In genomic region chr4:84856468-84856867, GRCh38 we compare ENCODE assay signal across 20 cellular contexts.
DNase-seq lines count a peak whose midpoint lies in the region; ATAC-seq and TF ChIP-seq lines count a peak whose summit lies in the region.
"Had no signal": no experiment of that assay in that cellular context is flagged by ENCODE, and none has a peak within 500 bp of the region (broad histone marks: within the 10 kb centered on the region; RNA-seq: fewer than 3 reads in every experiment).

No MANE protein-coding gene starts in this region.

- H3K4me3 ChIP-seq in GM23338, result no peak overlapping the region
- H3K4me3 ChIP-seq: esophagus squamous epithelium, SJSA1, skin epidermis had no signal

- H2AFZ ChIP-seq in GM23338, result no peak overlapping the region

- no peak for TF ChIP-seq CTCF in GM23338 (conservative IDR thresholded peaks at IDR 0.05; ENCODE audit: low read depth in 2 of 2)

- in situ Hi-C loops in SK-MEL-5 (cut with HindIII; ENCODE audit: low pct_unique_long_range_greater_than_20kb, low sequenced_read_pairs), result no loop called here

- no peak overlapping the region for H3K4me2 ChIP-seq in GM23338

- peaks cover 6% of the 10 kb centered on the region; the same call in 1 of the 2 replicates for H3K4me1 ChIP-seq in GM23338 (ENCODE audit: insufficient read depth)

- DNase-seq in GM23338 (ENCODE audit: low spot score) (peak; percentile 25), SK-MEL-5 (ENCODE audit: low read depth, low spot score) (peak; percentile 6), globus pallidus (ENCODE audit: low spot score) (peak; percentile 40), pons (ENCODE audit: low spot score) (peak; percentile 55), Right ventricle myocardium inferior (ENCODE audit: missing footprints) (no peak)
- DNase-seq in T-helper 2 cell treated with Interferon-gamma antibody and Interleukin-4, amounts not matched to agents 5 μg/mL and 100 μg/mL, for 36 hours (ENCODE audit: low spot score), result no peak
- DNase-seq: activated CD8-positive, alpha-beta memory T cell treated with anti-CD3 and anti-CD28 coated beads for 24 hours; activated gamma-delta T cell treated with Interleukin-2 at 50 U/mL for 16 hours; activated naive CD8-positive, alpha-beta T cell treated with anti-CD3 and anti-CD28 coated beads, Interleukin-2, amount 50 U/mL, for 24 hours; activated T-cell treated with anti-CD3 and anti-CD28 coated beads, Interleukin-2, amount 50 U/mL, for 24 hours; effector memory CD8-positive, alpha-beta T cell; esophagus squamous epithelium; GF-D8; Kasumi-1; MV-4-11; stimulated activated CD4-positive, alpha-beta T cell treated with anti-CD3 and anti-CD28 coated beads, Interleukin-2, amount 100 ng/mL, for 24 hours had no signal

- H3K9me3 Mint-ChIP-seq in GM23338, result no peaks in the 10 kb centered on the region
- no peaks in the 10 kb centered on the region for H3K9me3 Mint-ChIP-seq in T-helper 2 cell treated with Interferon-gamma antibody and Interleukin-4, amounts not matched to agents 5 μg/mL and 100 μg/mL, for 36 hours
- H3K9me3 Mint-ChIP-seq: activated naive CD8-positive, alpha-beta T cell treated with anti-CD3 and anti-CD28 coated beads, Interleukin-2, amount 50 U/mL, for 24 hours; activated T-cell treated with anti-CD3 and anti-CD28 coated beads, Interleukin-2, amount 50 U/mL, for 24 hours had no signal

- peaks cover 13% of the 10 kb centered on the region for H3K79me2 ChIP-seq in GM23338 (replicated peaks; ENCODE audit: insufficient read depth)

- no peak overlapping the region for H3K4me3 Mint-ChIP-seq in GM23338
- no peak overlapping the region for H3K4me3 Mint-ChIP-seq in T-helper 2 cell treated with Interferon-gamma antibody and Interleukin-4, amounts not matched to agents 5 μg/mL and 100 μg/mL, for 36 hours
- H3K4me3 Mint-ChIP-seq: activated naive CD8-positive, alpha-beta T cell treated with anti-CD3 and anti-CD28 coated beads, Interleukin-2, amount 50 U/mL, for 24 hours; activated T-cell treated with anti-CD3 and anti-CD28 coated beads, Interleukin-2, amount 50 U/mL, for 24 hours; effector memory CD8-positive, alpha-beta T cell had no signal

- no peaks in the 10 kb centered on the region for H3K36me3 ChIP-seq in GM23338 (ENCODE audit: insufficient read depth)

- intact Hi-C loops in Right ventricle myocardium inferior (cut with DNase I), result no loop called here

- H3K27ac ChIP-seq in GM23338 (ENCODE audit: low read depth), result no peak overlapping the region
- H3K27ac ChIP-seq: esophagus squamous epithelium, SJSA1, skin epidermis had no signal

- peaks cover 12% of the 10 kb centered on the region for H3K36me3 Mint-ChIP-seq in GM23338 (ENCODE audit: low read depth)
- H3K36me3 Mint-ChIP-seq in T-helper 2 cell treated with Interferon-gamma antibody and Interleukin-4, amounts not matched to agents 5 μg/mL and 100 μg/mL, for 36 hours (ENCODE audit: low read depth), result no peaks in the 10 kb centered on the region

- no peaks in the 10 kb centered on the region for H3K9me2 ChIP-seq in GM23338 (ENCODE audit: insufficient read depth)

- H4K20me1 ChIP-seq in GM23338 (replicated peaks; ENCODE audit: insufficient read depth), result 0 out of 2 replicates have a peak, but pooled peaks cover 8% of the 10 kb centered on the region

- H3K27me3 Mint-ChIP-seq in GM23338 (ENCODE audit: insufficient read depth, low read depth, poor library complexity), result peaks cover 4% of the 10 kb centered on the region
- H3K27me3 Mint-ChIP-seq in T-helper 2 cell treated with Interferon-gamma antibody and Interleukin-4, amounts not matched to agents 5 μg/mL and 100 μg/mL, for 36 hours (ENCODE audit: low read depth), result no peaks in the 10 kb centered on the region
- H3K27me3 Mint-ChIP-seq: activated naive CD8-positive, alpha-beta T cell treated with anti-CD3 and anti-CD28 coated beads, Interleukin-2, amount 50 U/mL, for 24 hours; activated T-cell treated with anti-CD3 and anti-CD28 coated beads, Interleukin-2, amount 50 U/mL, for 24 hours; effector memory CD8-positive, alpha-beta T cell had no signal

- H3F3A ChIP-seq in GM23338 (replicated peaks; ENCODE audit: low read depth), result no peaks in the 10 kb centered on the region

- peaks cover 23% of the 10 kb centered on the region for H3K4me1 Mint-ChIP-seq in GM23338
- H3K4me1 Mint-ChIP-seq in T-helper 2 cell treated with Interferon-gamma antibody and Interleukin-4, amounts not matched to agents 5 μg/mL and 100 μg/mL, for 36 hours (ENCODE audit: low read depth), result no peaks in the 10 kb centered on the region
- H3K4me1 Mint-ChIP-seq: activated naive CD8-positive, alpha-beta T cell treated with anti-CD3 and anti-CD28 coated beads, Interleukin-2, amount 50 U/mL, for 24 hours had no signal

- no peak overlapping the region for H3K27ac Mint-ChIP-seq in GM23338
- H3K27ac Mint-ChIP-seq in T-helper 2 cell treated with Interferon-gamma antibody and Interleukin-4, amounts not matched to agents 5 μg/mL and 100 μg/mL, for 36 hours, result no peak overlapping the region
- H3K27ac Mint-ChIP-seq: activated naive CD8-positive, alpha-beta T cell treated with anti-CD3 and anti-CD28 coated beads, Interleukin-2, amount 50 U/mL, for 24 hours; activated T-cell treated with anti-CD3 and anti-CD28 coated beads, Interleukin-2, amount 50 U/mL, for 24 hours; effector memory CD8-positive, alpha-beta T cell had no signal

- ATAC-seq in GM23338, result peak; percentile 77
- no peak for ATAC-seq in HG03521 (IDR thresholded peaks at IDR 0.05; ENCODE audit: unreplicated experiment)
- ATAC-seq in Right ventricle myocardium inferior, result no peak
- no peak for ATAC-seq in HG02610 (IDR thresholded peaks at IDR 0.05; ENCODE audit: unreplicated experiment)
- ATAC-seq: activated naive CD8-positive, alpha-beta T cell treated with anti-CD3 and anti-CD28 coated beads, Interleukin-2, amount 50 U/mL, for 24 hours; effector memory CD8-positive, alpha-beta T cell had no signal

- H3K27me3 ChIP-seq in GM23338 (ENCODE audit: insufficient read depth), result no peaks in the 10 kb centered on the region
- H3K27me3 ChIP-seq: esophagus squamous epithelium, SJSA1 had no signal

TF ChIP-seq in GM23338, 12 proteins besides CTCF, POLR2A, EP300 and RAD21 (continues in another document):
- no peak for TF ChIP-seq ZNF331 (CRISPR knock-in tag; IDR thresholded peaks at IDR 0.05; ENCODE audit: low read depth)
- TF ChIP-seq EZH2phosphoT487 (IDR thresholded peaks at IDR 0.05; ENCODE audit: unreplicated experiment), result no peak
- TF ChIP-seq STAT1 (IDR thresholded peaks at IDR 0.05; ENCODE audit: unreplicated experiment), result no peak
- no peak for TF ChIP-seq JUNB (IDR thresholded peaks at IDR 0.05; ENCODE audit: unreplicated experiment)
- no peak for TF ChIP-seq EZH2 (IDR thresholded peaks at IDR 0.05; ENCODE audit: low read depth, unreplicated experiment)
- no peak for TF ChIP-seq CREB1 (CRISPR knock-in tag; IDR thresholded peaks at IDR 0.05; ENCODE audit: low read depth)

Comparison
In these comparisons a context has a peak if more than half of its experiments do, and no peak if none do; other contexts are left out.
1. DNase-seq: peak in GM23338 (single experiment), SK-MEL-5 (single experiment), globus pallidus (single experiment) and pons (single experiment); none in Right ventricle myocardium inferior (single experiment) and T-helper 2 cell treated with Interferon-gamma antibody and Interleukin-4, amounts not matched to agents 5 μg/mL and 100 μg/mL, for 36 hours (single experiment).